34 cellular contexts compared by ENCODE assay signal in genomic region chr6:66057034-66057433, GRCh38.
"Had no signal": no experiment of that assay in that cellular context is flagged by ENCODE, and none has a peak within 500 bp of the region (broad histone marks: within the 10 kb centered on the region; RNA-seq: fewer than 3 reads in every experiment).

No MANE protein-coding gene starts in this region.

- H3K27me3 ChIP-seq: adrenal gland, brain microvascular endothelial cell, breast epithelium had no signal

- H3K36me3 ChIP-seq: adrenal gland, brain microvascular endothelial cell, breast epithelium had no signal

- DNase-seq: activated B cell treated with CpG ODN at 0.5 μM for 24 hours; activated CD4-positive, alpha-beta memory T cell treated with anti-CD3 and anti-CD28 coated beads for 36 hours; activated CD4-positive, alpha-beta T cell treated with anti-CD3 and anti-CD28 coated beads for 4 hours; activated CD4-positive, alpha-beta T cell treated with anti-CD3 and anti-CD28 coated beads, Interleukin-2, amount 10 ng/mL, durations not matched to agents 24 days and 14 days; activated CD4-positive, alpha-beta T cell treated with anti-CD3 and anti-CD28 coated beads, Interleukin-2, amount 50 U/mL, for 1 hour; activated CD4-positive, alpha-beta T cell treated with anti-CD3 and anti-CD28 coated beads, Interleukin-2, amount 50 U/mL, for 4 hours; activated CD4-positive, CD25-positive, alpha-beta regulatory T cell treated with anti-CD3 and anti-CD28 coated beads, Interleukin-2, amount 50 U/mL, for 72 hours; activated CD8-positive, alpha-beta memory T cell treated with anti-CD3 and anti-CD28 coated beads, Interleukin-2, amount 50 U/mL, for 4 hours; activated CD8-positive, alpha-beta T cell treated with anti-CD3 and anti-CD28 coated beads for 36 hours; activated effector memory CD4-positive, alpha-beta T cell treated with anti-CD3 and anti-CD28 coated beads, Interleukin-2, amount 50 U/mL, for 16 hours; activated gamma-delta T cell treated with Interleukin-2 at 50 U/mL for 16 hours; activated naive CD4-positive, alpha-beta T cell; activated naive CD4-positive, alpha-beta T cell treated with anti-CD3 and anti-CD28 coated beads for 36 hours; activated naive CD4-positive, alpha-beta T cell treated with anti-CD3 and anti-CD28 coated beads, Interleukin-2, amount 50 U/mL, for 16 hours; activated naive CD8-positive, alpha-beta T cell treated with anti-CD3 and anti-CD28 coated beads for 36 hours; activated T-cell treated with anti-CD3 and anti-CD28 coated beads for 4 hours; activated T-cell treated with anti-CD3 and anti-CD28 coated beads, Interleukin-2, amount 50 U/mL, for 1 hour; activated T-cell treated with anti-CD3 and anti-CD28 coated beads, Interleukin-2, amount 50 U/mL, for 4 hours; activated T-cell treated with anti-CD3 and anti-CD28 coated beads, Interleukin-2, amount 50 U/mL, for 72 hours; adrenal gland; amniotic stem cell; aorta; body of pancreas; brain microvascular endothelial cell; central memory CD4-positive, alpha-beta T cell; T-helper 1 cell; T-helper 2 cell; T-helper 9 cell had no signal

- H3K9me3 ChIP-seq: adrenal gland, body of pancreas, breast epithelium had no signal

- H3K4me1 ChIP-seq: adrenal gland, body of pancreas, breast epithelium had no signal

- H3K27ac ChIP-seq: adrenal gland, body of pancreas, brain microvascular endothelial cell, breast epithelium, VCaP had no signal

- ATAC-seq: activated CD8-positive, alpha-beta T cell treated with anti-CD3 and anti-CD28 coated beads for 36 hours; activated naive CD4-positive, alpha-beta T cell treated with anti-CD3 and anti-CD28 coated beads, Interleukin-2, amount 50 U/mL, for 72 hours; activated T-cell treated with anti-CD3 and anti-CD28 coated beads, Interleukin-2, amount 50 U/mL, for 4 hours; activated T-cell treated with anti-CD3 and anti-CD28 coated beads, Interleukin-2, amount 50 U/mL, for 72 hours; activated T-helper 17 cell treated with anti-CD3 and anti-CD28 coated beads, Interleukin-2, amount 50 U/mL, for 72 hours; body of pancreas had no signal

- H3K4me3 ChIP-seq: adrenal gland, body of pancreas, breast epithelium had no signal

- FAIRE-seq: astrocyte, TTC549 had no signal
